ENCODE assay signal across 20 cellular contexts in the genomic region with DNA sequence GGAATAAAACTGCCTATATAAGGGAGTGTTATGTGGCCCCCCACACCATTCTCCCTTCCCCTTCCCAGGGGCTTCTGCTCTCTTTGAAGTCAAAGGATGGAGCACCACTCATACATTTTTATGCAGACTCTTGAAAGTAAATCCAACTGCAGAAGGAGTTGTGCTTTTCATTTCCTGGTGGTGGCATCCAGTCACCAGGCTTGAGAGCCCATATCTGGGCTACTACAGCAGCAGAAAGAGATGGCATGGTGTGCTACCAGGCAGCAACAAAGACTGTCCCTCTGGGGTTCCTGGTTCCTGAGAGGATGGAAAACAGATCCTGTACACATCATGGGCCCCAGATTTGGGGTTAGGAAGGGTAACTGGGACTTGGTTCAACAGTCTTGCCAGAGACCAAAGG.
"Had no signal": no experiment of that assay in that cellular context is flagged by ENCODE, and none has a peak within 500 bp of the region (broad histone marks: within the 10 kb centered on the region; RNA-seq: fewer than 3 reads in every experiment).

No MANE protein-coding gene starts in this region.

- H3K9me3 ChIP-seq: heart right ventricle, ovary, right atrium auricular region, sigmoid colon, suprapubic skin, thyroid gland, upper lobe of left lung, uterus had no signal

- H3K27me3 ChIP-seq: heart right ventricle, ovary, right atrium auricular region, sigmoid colon, suprapubic skin, thyroid gland, upper lobe of left lung, uterus had no signal

- H3K4me1 ChIP-seq: right atrium auricular region, suprapubic skin, thyroid gland, upper lobe of left lung, uterus had no signal

- H3K27ac ChIP-seq: coronary artery, heart right ventricle, ovary, right atrium auricular region, sigmoid colon, skin epidermis, suprapubic skin, thyroid gland, upper lobe of left lung, uterus had no signal

- H3K36me3 ChIP-seq: heart right ventricle, ovary, right atrium auricular region, sigmoid colon, suprapubic skin, thyroid gland, upper lobe of left lung, uterus had no signal

- ATAC-seq: heart right ventricle; left lobe of liver; naive thymus-derived CD8-positive, alpha-beta T cell had no signal

- H3K4me3 ChIP-seq: coronary artery, heart right ventricle, ovary, right atrium auricular region, sigmoid colon, skin epidermis, suprapubic skin, thyroid gland, upper lobe of left lung, uterus had no signal

- DNase-seq: effector CD4-positive, alpha-beta T cell; endodermal cell; erythroblast; foreskin melanocyte; heart right ventricle; mammary epithelial cell; naive thymus-derived CD8-positive, alpha-beta T cell; ovary; sigmoid colon; stimulated activated CD4-positive, alpha-beta T cell treated with anti-CD3 and anti-CD28 coated beads, Interleukin-2, amount 100 ng/mL, for 24 hours; stimulated activated CD4-positive, alpha-beta T cell treated with anti-CD3 and anti-CD28 coated beads, Interleukin-4, amount 100 ng/mL, for 4 hours; stimulated activated naive CD4-positive, alpha-beta T cell; thyroid gland; upper lobe of left lung; uterus had no signal
